In genomic region chr2:234469972-234470371, GRCh38 we compare ENCODE assay signal across 25 cellular contexts.
"Had no signal": no experiment of that assay in that cellular context is flagged by ENCODE, and none has a peak within 500 bp of the region (broad histone marks: within the 10 kb centered on the region; RNA-seq: fewer than 3 reads in every experiment).

No MANE protein-coding gene starts in this region.

- H3K36me3 ChIP-seq: esophagus muscularis mucosa, heart right ventricle, lower lobe of right lung, ovary, sigmoid colon, spleen, thoracic aorta, tibial nerve, upper lobe of right lung, uterus had no signal

- FAIRE-seq: colon, islet of Langerhans had no signal

- H3K27ac ChIP-seq: dorsolateral prefrontal cortex, esophagus muscularis mucosa, heart right ventricle, lower lobe of right lung, ovary, psoas muscle, sigmoid colon, spleen, thoracic aorta, tibial nerve, upper lobe of right lung, uterus had no signal

- DNase-seq: dorsolateral prefrontal cortex; effector CD4-positive, alpha-beta T cell; endodermal cell; foreskin melanocyte; glutamatergic neuron; heart right ventricle; hippocampal formation; left ventricle myocardium superior; lower lobe of right lung; natural killer cell; occipital lobe; ovary; posterior cingulate gyrus; psoas muscle; right cardiac atrium; sigmoid colon; spleen; stimulated activated CD4-positive, alpha-beta T cell treated with anti-CD3 and anti-CD28 coated beads, Interleukin-4, amount 100 ng/mL, for 4 hours; upper lobe of right lung; uterus had no signal

- ATAC-seq: heart right ventricle, left ventricle myocardium superior, lower lobe of right lung, natural killer cell, psoas muscle, right cardiac atrium, upper lobe of right lung had no signal

- H3K27me3 ChIP-seq: dorsolateral prefrontal cortex, heart right ventricle, ovary, sigmoid colon, spleen, tibial nerve, upper lobe of right lung, uterus had no signal

- H3K9me3 ChIP-seq: lower lobe of right lung, ovary, psoas muscle, sigmoid colon, spleen, thoracic aorta, upper lobe of right lung, uterus had no signal

- H3K4me1 ChIP-seq: esophagus muscularis mucosa, lower lobe of right lung, psoas muscle, sigmoid colon, tibial nerve, upper lobe of right lung, uterus had no signal

- H3K4me3 ChIP-seq: dorsolateral prefrontal cortex, esophagus muscularis mucosa, heart right ventricle, lower lobe of right lung, ovary, psoas muscle, sigmoid colon, spleen, thoracic aorta, tibial nerve, upper lobe of right lung, uterus had no signal
